In the genomic region with DNA sequence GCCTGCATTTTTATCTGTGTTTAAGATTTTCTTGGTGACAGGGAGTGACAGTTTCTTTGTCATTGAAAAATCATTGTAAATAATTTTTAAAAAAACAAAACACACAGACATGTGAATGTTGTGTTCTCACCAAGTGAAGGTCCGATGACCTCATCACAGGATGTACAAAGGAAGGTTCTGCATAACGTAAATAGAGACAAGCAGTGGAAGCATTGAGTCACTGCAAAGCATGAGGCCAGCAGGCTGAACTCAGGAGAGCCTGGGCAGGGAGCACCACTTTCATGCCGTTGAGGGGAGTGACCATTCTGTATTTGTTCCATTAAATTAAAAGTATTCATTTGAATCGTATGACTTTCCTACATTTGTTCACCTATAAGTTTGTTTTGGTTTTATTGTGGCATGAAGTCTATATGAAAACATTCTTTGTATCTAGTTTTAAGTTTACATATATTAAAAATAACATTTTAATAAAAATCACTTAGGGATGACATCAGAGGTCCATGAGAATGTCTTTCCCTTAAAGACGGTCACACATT, we compare ENCODE assay signal across 15 cellular contexts.
DNase-seq lines count a peak whose midpoint lies in the region; ATAC-seq and TF ChIP-seq lines count a peak whose summit lies in the region.
"Had no signal": no experiment of that assay in that cellular context is flagged by ENCODE, and none has a peak within 500 bp of the region (broad histone marks: within the 10 kb centered on the region; RNA-seq: fewer than 3 reads in every experiment).

No MANE protein-coding gene starts in this region.

- H3K27me3 ChIP-seq in ACC112 (ENCODE audit: insufficient read depth, low read length) = no peaks in the 10 kb centered on the region
- H3K27me3 ChIP-seq: thyroid gland had no signal

- no peaks in the 10 kb centered on the region for H3K4me1 Mint-ChIP-seq in Calu3 (ENCODE audit: low read depth, unreplicated experiment)

- peak overlapping the region; percentile 51 for H2AFZ ChIP-seq in ACC112 (ENCODE audit: low read length, unreplicated experiment)

- H3K9me3 Mint-ChIP-seq in Calu3 (ENCODE audit: low read depth, unreplicated experiment) = no peaks in the 10 kb centered on the region
- H3K9me3 Mint-ChIP-seq: activated T-cell treated with anti-CD3 and anti-CD28 coated beads, Interleukin-2, amount 50 U/mL, for 4 hours had no signal

- BruUV-seq in Calu3 (replicated peaks; lab: Mats Ljungman, UMichigan) = no TSS peak

- H3K36me3 ChIP-seq in ACC112 (ENCODE audit: insufficient read depth, low read length) = no peaks in the 10 kb centered on the region
- H3K36me3 ChIP-seq: thyroid gland had no signal

- no peaks in the 10 kb centered on the region for H3K79me2 ChIP-seq in ACC112 (ENCODE audit: control insufficient read depth, insufficient read depth, low read length, unreplicated experiment)

- peak; percentile 93 for DNase-seq in HCEC 1CT
- DNase-seq in amniotic epithelial cell (ENCODE audit: low read depth) = peak; percentile 97
- peak; percentile 76 for DNase-seq in hepatic stellate cell (ENCODE audit: low spot score)
- DNase-seq in Calu3 = no peak
- DNase-seq in NCI-H1105 treated with DMSO at 0.1 percent for 48 hours (lab: John Stamatoyannopoulos, UW) = no peak
- no peak for DNase-seq in SIG-M5 (lab: John Stamatoyannopoulos, UW)
- DNase-seq: activated T-cell treated with anti-CD3 and anti-CD28 coated beads, Interleukin-2, amount 50 U/mL, for 4 hours; COR-L47; effector memory CD8-positive, alpha-beta T cell; NCI-H1092 treated with DMSO at 0.1 percent for 48 hours; stimulated activated CD4-positive, alpha-beta T cell treated with anti-CD3 and anti-CD28 coated beads, Interleukin-15, amount 100 ng/mL, for 24 hours; thyroid gland had no signal

- ATAC-seq in HG03045 (IDR thresholded peaks at IDR 0.05; ENCODE audit: unreplicated experiment) = no peak
- ATAC-seq: activated T-cell treated with anti-CD3 and anti-CD28 coated beads, Interleukin-2, amount 50 U/mL, for 4 hours; effector memory CD8-positive, alpha-beta T cell had no signal

- H3K4me3 Mint-ChIP-seq in Calu3 (ENCODE audit: low read depth, unreplicated experiment) = no peak overlapping the region
- H3K4me3 Mint-ChIP-seq: activated T-cell treated with anti-CD3 and anti-CD28 coated beads, Interleukin-2, amount 50 U/mL, for 4 hours; effector memory CD8-positive, alpha-beta T cell had no signal

- intact Hi-C loops in Calu3 (cut with micrococcal nuclease; ENCODE audit: unreplicated experiment) = no loop called here

- H3K36me3 Mint-ChIP-seq in Calu3 (ENCODE audit: insufficient read depth, unreplicated experiment) = no peaks in the 10 kb centered on the region

- H3K27ac Mint-ChIP-seq in Calu3 (ENCODE audit: unreplicated experiment) = no peak overlapping the region
- H3K27ac Mint-ChIP-seq: effector memory CD8-positive, alpha-beta T cell had no signal

- peaks cover 4% of the 10 kb centered on the region for H3K4me1 ChIP-seq in ACC112 (ENCODE audit: control insufficient read depth, insufficient read depth, low read length, unreplicated experiment)
- H3K4me1 ChIP-seq: thyroid gland had no signal

- peak overlapping the region; percentile 71 for H3K27ac ChIP-seq in ACC112 (ENCODE audit: low read depth, low read length)
- H3K27ac ChIP-seq: thyroid gland had no signal

- no peak for TF ChIP-seq CTCF in Calu3 (IDR thresholded peaks at IDR 0.05; ENCODE audit: unreplicated experiment)

- no peaks in the 10 kb centered on the region for H3K27me3 Mint-ChIP-seq in Calu3 (ENCODE audit: unreplicated experiment)
- H3K27me3 Mint-ChIP-seq: effector memory CD8-positive, alpha-beta T cell had no signal

- H3K4me3 ChIP-seq in ACC112 (ENCODE audit: low read depth, low read length) = no peak overlapping the region
- H3K4me3 ChIP-seq: lung, thyroid gland had no signal

- CTCF ChIA-PET in Calu3 (lab: Charles Lee) = no interaction called here

Comparison
In these comparisons a context has a peak if more than half of its experiments do, and no peak if none do; other contexts are left out.
1. DNase-seq: peak in HCEC 1CT (single experiment), amniotic epithelial cell (single experiment) and hepatic stellate cell (single experiment); none in Calu3 (single experiment), NCI-H1105 treated with DMSO at 0.1 percent for 48 hours (single experiment) and SIG-M5 (single experiment).